23 cellular contexts compared by ENCODE assay signal in genomic region chr2:128069769-128070168, GRCh38. TPM values are rescaled to one million over a fixed set of nuclear protein-coding genes. Genes with fewer than 3 reads are reported as not detected.
DNase-seq lines count a peak whose midpoint lies in the region; ATAC-seq, FAIRE-seq and TF ChIP-seq lines count a peak whose summit lies in the region.
"Had no signal": no experiment of that assay in that cellular context is flagged by ENCODE, and none has a peak within 500 bp of the region (broad histone marks: within the 10 kb centered on the region; RNA-seq: fewer than 3 reads in every experiment).

No MANE protein-coding gene starts in this region.

- TF ChIP-seq CTCF in Panc1 (IDR thresholded peaks at IDR 0.05) (no peak), colonic mucosa (IDR thresholded peaks at IDR 0.05) (no peak), pancreas (IDR thresholded peaks at IDR 0.05) (no peak), endothelial cell (IDR thresholded peaks at IDR 0.05; ENCODE audit: unreplicated experiment) (no peak)

- H3K4me3 Mint-ChIP-seq in endothelial cell (ENCODE audit: unreplicated experiment), result no peak overlapping the region
- H3K4me3 Mint-ChIP-seq: activated CD4-positive, alpha-beta T cell treated with anti-CD3 and anti-CD28 coated beads, Interleukin-2, amount 10 ng/mL, durations not matched to agents 24 days and 14 days; CD8-positive, alpha-beta T cell; nephron progenitor cell; stimulated activated memory B cell treated with anti-CD40 and anti-IgM and Interleukin-4, amounts not matched to agents 10 μg/mL and 1 μg/mL and 100 μg/mL, for 72 hours had no signal

- no peaks in the 10 kb centered on the region for H3F3A ChIP-seq in GM23248 (ENCODE audit: insufficient read depth)

- H3K79me2 ChIP-seq in GM23248 (ENCODE audit: insufficient read depth), result no peaks in the 10 kb centered on the region

- H3K27ac ChIP-seq in GM23248 (no peak overlapping the region), Panc1 (ENCODE audit: low read length) (no peak overlapping the region), colonic mucosa (no peak overlapping the region), pancreas (no peak overlapping the region)

- H4K20me1 ChIP-seq in GM23248 (ENCODE audit: insufficient read depth), result no peaks in the 10 kb centered on the region

- no peaks in the 10 kb centered on the region for H3K9me2 ChIP-seq in GM23248 (ENCODE audit: insufficient read depth)

- DNase-seq in GM23248, result peak; percentile 29
- no peak for DNase-seq in Panc1 (ENCODE audit: low read depth, low spot score)
- DNase-seq in colonic mucosa, result peak; percentile 27
- DNase-seq in pancreas, result peak in 3 of 6 donors; percentile 23 to 50 (median 45)
- DNase-seq in NCI-H2196 treated with DMSO at 0.1 percent for 48 hours (lab: John Stamatoyannopoulos, UW; ENCODE audit: unreplicated experiment), result no peak
- no peak for DNase-seq in endothelial cell (ENCODE audit: low spot score)
- no peak for DNase-seq in stimulated activated naive CD4-positive, alpha-beta T cell treated with Interleukin-2 at 50 U/mL for 16 hours (lab: John Stamatoyannopoulos, UW)
- DNase-seq: activated CD4-positive, alpha-beta T cell treated with anti-CD3 and anti-CD28 coated beads, Interleukin-2, amount 10 ng/mL, durations not matched to agents 24 days and 14 days; caudate nucleus; CD8-positive, alpha-beta T cell; DMS79; HCEC 1CT; left cardiac atrium; midbrain; NCI-H1436; NCI-H2171; nephron progenitor cell; posterior cingulate gyrus; SHP77 had no signal

- 63 to 65% methylated on average over 5 of the region's 5 CpGs for WGBS in GM23248 (ENCODE audit: low coverage in 1 of 2, low lambda C conversion rate in 2 of 2, missing lambda C conversion rate in 2 of 2), 2 experiments
- 24 to 41% methylated on average over 5 of the region's 5 CpGs for WGBS in pancreas, 2 donors

- peak; percentile 76; the same call in 1 of the 2 replicates for ATAC-seq in Panc1
- peak; percentile 95 to 99 (median 97) for ATAC-seq in pancreas
- ATAC-seq in GM21381 (IDR thresholded peaks at IDR 0.05; ENCODE audit: unreplicated experiment), result no peak
- ATAC-seq: CD8-positive, alpha-beta T cell; esophagus mucosa; stimulated activated memory B cell treated with anti-CD40 and anti-IgM and Interleukin-4, amounts not matched to agents 10 μg/mL and 1 μg/mL and 100 μg/mL, for 72 hours had no signal

- intact Hi-C loops in Panc1 (cut with micrococcal nuclease; ENCODE audit: unreplicated experiment) (no loop called here), colonic mucosa (cut with DNase I) (loop anchor here (10.0 kb wide), 1 partner anchor 165 kb away; no protein-coding TSS in a partner anchor), pancreas (cut with DNase I) (no loop called here)

- POLR2A ChIA-PET in Panc1 (lab: Charles Lee), result no interaction called here

- FAIRE-seq in pancreas (lab: Jason Lieb, UNC), result no peak

- CTCF ChIA-PET in Panc1 (lab: Charles Lee), result no interaction called here

- no peaks in the 10 kb centered on the region for H3K9me3 Mint-ChIP-seq in endothelial cell (ENCODE audit: unreplicated experiment)
- H3K9me3 Mint-ChIP-seq: activated CD4-positive, alpha-beta T cell treated with anti-CD3 and anti-CD28 coated beads, Interleukin-2, amount 10 ng/mL, durations not matched to agents 24 days and 14 days; activated T-helper 2 cell treated with anti-CD3 and anti-CD28 coated beads, Interferon-gamma antibody, Interleukin-2, Interleukin-4, amounts not matched to agents 10 μg/mL and 5 μg/mL and 100 μg/mL, durations not matched to agents 14 hours and 24 hours and 36 hours; CD8-positive, alpha-beta T cell; nephron progenitor cell; stimulated activated memory B cell treated with anti-CD40 and anti-IgM and Interleukin-4, amounts not matched to agents 10 μg/mL and 1 μg/mL and 100 μg/mL, for 72 hours had no signal

- H3K27ac Mint-ChIP-seq in endothelial cell (ENCODE audit: unreplicated experiment), result no peak overlapping the region
- H3K27ac Mint-ChIP-seq: activated CD4-positive, alpha-beta T cell treated with anti-CD3 and anti-CD28 coated beads, Interleukin-2, amount 10 ng/mL, durations not matched to agents 24 days and 14 days; activated T-helper 2 cell treated with anti-CD3 and anti-CD28 coated beads, Interferon-gamma antibody, Interleukin-2, Interleukin-4, amounts not matched to agents 10 μg/mL and 5 μg/mL and 100 μg/mL, durations not matched to agents 14 hours and 24 hours and 36 hours; CD8-positive, alpha-beta T cell; nephron progenitor cell; stimulated activated memory B cell treated with anti-CD40 and anti-IgM and Interleukin-4, amounts not matched to agents 10 μg/mL and 1 μg/mL and 100 μg/mL, for 72 hours had no signal

- no peaks in the 10 kb centered on the region for H3K27me3 Mint-ChIP-seq in endothelial cell (ENCODE audit: unreplicated experiment)
- H3K27me3 Mint-ChIP-seq: activated CD4-positive, alpha-beta T cell treated with anti-CD3 and anti-CD28 coated beads, Interleukin-2, amount 10 ng/mL, durations not matched to agents 24 days and 14 days; stimulated activated memory B cell treated with anti-CD40 and anti-IgM and Interleukin-4, amounts not matched to agents 10 μg/mL and 1 μg/mL and 100 μg/mL, for 72 hours had no signal

- no peaks in the 10 kb centered on the region for H3K9me3 ChIP-seq in GM23248 (ENCODE audit: low read depth)
- no peaks in the 10 kb centered on the region for H3K9me3 ChIP-seq in Panc1 (ENCODE audit: control insufficient read depth, insufficient read depth, low read depth, low read length)
- no peaks in the 10 kb centered on the region for H3K9me3 ChIP-seq in colonic mucosa
- no peaks in the 10 kb centered on the region for H3K9me3 ChIP-seq in pancreas

- H3K27me3 ChIP-seq in GM23248 (replicated peaks; ENCODE audit: insufficient read depth) (no peaks in the 10 kb centered on the region), Panc1 (ENCODE audit: control insufficient read depth, insufficient read depth, low read length) (no peaks in the 10 kb centered on the region), colonic mucosa (no peaks in the 10 kb centered on the region), pancreas (no peaks in the 10 kb centered on the region)

- H3K36me3 ChIP-seq in GM23248 (ENCODE audit: low read depth) (no peaks in the 10 kb centered on the region), Panc1 (ENCODE audit: control insufficient read depth, insufficient read depth, low read length) (no peaks in the 10 kb centered on the region), colonic mucosa (no peaks in the 10 kb centered on the region), pancreas (no peaks in the 10 kb centered on the region)

- no peak overlapping the region for H3K4me3 ChIP-seq in GM23248
- no peak overlapping the region for H3K4me3 ChIP-seq in Panc1 (ENCODE audit: low read depth in 2 of 2, low read length in 2 of 2)
- H3K4me3 ChIP-seq in colonic mucosa, result no peak overlapping the region
- H3K4me3 ChIP-seq in pancreas, result no peak overlapping the region

- H3K4me1 Mint-ChIP-seq in endothelial cell (ENCODE audit: unreplicated experiment), result no peaks in the 10 kb centered on the region
- H3K4me1 Mint-ChIP-seq: activated CD4-positive, alpha-beta T cell treated with anti-CD3 and anti-CD28 coated beads, Interleukin-2, amount 10 ng/mL, durations not matched to agents 24 days and 14 days; stimulated activated memory B cell treated with anti-CD40 and anti-IgM and Interleukin-4, amounts not matched to agents 10 μg/mL and 1 μg/mL and 100 μg/mL, for 72 hours had no signal

- H3K4me1 ChIP-seq in GM23248 (ENCODE audit: insufficient read depth), result no peaks in the 10 kb centered on the region
- peaks cover 5% of the 10 kb centered on the region; the same call in 1 of the 2 replicates for H3K4me1 ChIP-seq in Panc1 (ENCODE audit: control insufficient read depth, insufficient read depth, low read length)
- no peaks in the 10 kb centered on the region for H3K4me1 ChIP-seq in colonic mucosa
- H3K4me1 ChIP-seq in pancreas, result peaks cover 0 to 3% (median 0%) of the 10 kb centered on the region in 3 donors

- no peak overlapping the region for H3K4me2 ChIP-seq in GM23248 (ENCODE audit: unreplicated experiment)

- H3K9ac ChIP-seq in GM23248, result no peak overlapping the region
- no peak overlapping the region for H3K9ac ChIP-seq in colonic mucosa (ENCODE audit: low read depth in 2 of 2, low read length in 2 of 2)

- BruUV-seq in Panc1 (replicated peaks; lab: Mats Ljungman, UMichigan), result no TSS peak

- H3K36me3 Mint-ChIP-seq in endothelial cell (ENCODE audit: low read depth, unreplicated experiment), result no peaks in the 10 kb centered on the region
- H3K36me3 Mint-ChIP-seq: CD8-positive, alpha-beta T cell; stimulated activated memory B cell treated with anti-CD40 and anti-IgM and Interleukin-4, amounts not matched to agents 10 μg/mL and 1 μg/mL and 100 μg/mL, for 72 hours had no signal

- no peak overlapping the region for H2AFZ ChIP-seq in GM23248

- in situ Hi-C loops in GM23248 (cut with MboI) (no loop called here), Panc1 (cut with HindIII; ENCODE audit: low pct_unique_long_range_greater_than_20kb, low sequenced_read_pairs) (no loop called here)

RNA-seq across cellular contexts. Expression of gene UGGT1, which starts 21.2 kb away (rescaled TPM):
- 53.6 and 64.4 TPM in 2 replicates for total RNA-seq in GM23248 (2014; rRNA removed; shearing (Covaris generic))
- polyA plus RNA-seq in GM23248 (2016; fragmentation: Nextera tagmentation; extraction: Ambion mirVana) (14.8 and 16.9 TPM in 2 replicates), pancreas (1 to 10 TPM; 6.9 to 8.3 TPM)
- total RNA-seq in Panc1 (2021; ENCODE audit: unreplicated experiment) (64.2 TPM), colonic mucosa (10 to 100 TPM; 41.7 to 56.0 TPM), pancreas (10 to 100 TPM; 28.4 to 38.8 (median 35.1) TPM), endothelial cell (ENCODE audit: unreplicated experiment) (102 TPM)
- 22.6 TPM for polyA plus RNA-seq in Panc1 (2012; ENCODE audit: insufficient read length)

RNA-seq across cellular contexts. Expression of gene SAP130, which starts 41.9 kb away (rescaled TPM):
- total RNA-seq in GM23248 (2014; rRNA removed; shearing (Covaris generic)), result 5.5 and 9.7 TPM in 2 replicates
- polyA plus RNA-seq in GM23248 (2016; fragmentation: Nextera tagmentation; extraction: Ambion mirVana), result 8.6 and 8.7 TPM in 2 replicates
- total RNA-seq in Panc1 (2021; ENCODE audit: unreplicated experiment), result 34.6 TPM
- polyA plus RNA-seq in Panc1 (2012; ENCODE audit: insufficient read length), result 31.6 TPM
- total RNA-seq in colonic mucosa, result 10 to 100 TPM; 24.7 to 30.6 TPM
- 10 to 100 TPM in 3 of 6 donors, 1 to 10 TPM in 3; 9.0 to 14.1 (median 9.8) TPM for total RNA-seq in pancreas
- polyA plus RNA-seq in pancreas, result 1 to 10 TPM; 4.5 to 6.8 TPM
- 39.4 TPM for total RNA-seq in endothelial cell (ENCODE audit: unreplicated experiment)

Comparison
In these comparisons a context has a peak if more than half of its experiments do, and no peak if none do; other contexts are left out.
1. DNase-seq: peak in GM23248 (single experiment) and colonic mucosa (single experiment); none in Panc1 (single experiment), NCI-H2196 treated with DMSO at 0.1 percent for 48 hours (single experiment), endothelial cell (single experiment) and stimulated activated naive CD4-positive, alpha-beta T cell treated with Interleukin-2 at 50 U/mL for 16 hours (single experiment).